Comparison of ENCODE assay signal across 1 cellular context in the genomic region with DNA sequence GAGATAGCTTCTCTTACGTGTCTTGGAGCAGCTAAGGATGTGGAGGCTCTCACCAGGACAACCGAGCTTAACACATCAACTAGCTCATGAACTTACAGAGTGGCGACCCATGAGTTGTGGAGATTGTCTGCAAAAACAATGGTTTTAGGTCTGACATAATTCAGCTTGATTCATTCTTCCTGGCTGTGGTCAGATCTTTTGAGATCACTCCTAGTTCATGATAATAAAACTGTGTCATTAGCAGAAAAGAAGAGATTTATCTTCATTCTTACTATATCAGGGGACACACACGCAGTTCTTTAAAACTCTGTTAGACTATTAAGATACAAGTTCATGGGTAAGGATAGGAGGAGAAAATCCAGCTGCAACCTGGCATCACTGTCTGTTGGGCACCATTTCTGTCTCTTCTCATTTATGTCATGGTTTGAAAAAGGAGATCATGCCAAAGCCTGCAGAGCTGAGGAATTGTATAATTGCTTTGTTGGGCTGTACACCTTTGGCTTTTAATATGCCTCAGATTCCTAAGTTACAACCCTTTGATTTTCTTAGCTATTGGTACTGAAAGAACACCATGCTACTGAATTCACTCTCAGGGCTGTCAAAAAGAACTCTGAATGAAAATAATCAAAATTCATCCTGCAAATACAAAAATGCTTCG.
A peak's percentile ranks its signal among the peaks of the same experiment; 100 is the strongest.
TF ChIP-seq lines count a peak whose summit lies in the region.

No MANE protein-coding gene starts in this region.

TF ChIP-seq in SK-N-SH, 30 proteins besides CTCF, POLR2A, EP300 and RAD21 (continued from another document):
- peak; percentile 56 for TF ChIP-seq JUND (IDR thresholded peaks at IDR 0.05)
- TF ChIP-seq TCF12 (IDR thresholded peaks at IDR 0.05), result peak; percentile 75
- no peak for TF ChIP-seq FOXM1 (IDR thresholded peaks at IDR 0.05; ENCODE audit: low read depth)
- no peak for TF ChIP-seq EZH2phosphoT487 (IDR thresholded peaks at IDR 0.05; ENCODE audit: borderline replicate concordance, low read depth)
- TF ChIP-seq, protein P1, sequence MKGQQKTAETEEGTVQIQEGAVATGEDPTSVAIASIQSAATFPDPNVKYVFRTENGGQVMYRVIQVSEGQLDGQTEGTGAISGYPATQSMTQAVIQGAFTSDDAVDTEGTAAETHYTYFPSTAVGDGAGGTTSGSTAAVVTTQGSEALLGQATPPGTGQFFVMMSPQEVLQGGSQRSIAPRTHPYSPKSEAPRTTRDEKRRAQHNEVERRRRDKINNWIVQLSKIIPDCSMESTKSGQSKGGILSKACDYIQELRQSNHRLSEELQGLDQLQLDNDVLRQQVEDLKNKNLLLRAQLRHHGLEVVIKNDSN (IDR thresholded peaks at IDR 0.05; ENCODE audit: borderline replicate concordance, low read depth), result no peak
- 0 out of 2 replicates have a peak, but pooled peaks have one; percentile 39 for TF ChIP-seq TEAD4 (IDR thresholded peaks at IDR 0.05; ENCODE audit: borderline replicate concordance, insufficient read depth)
- no peak for TF ChIP-seq CHD2 (IDR thresholded peaks at IDR 0.05; ENCODE audit: low read length, partially characterized antibody)
- TF ChIP-seq FOSL2 (IDR thresholded peaks at IDR 0.05; ENCODE audit: borderline replicate concordance, low read depth), result peak; percentile 31; the same call in 1 of the 2 replicates
- TF ChIP-seq, protein P2, sequence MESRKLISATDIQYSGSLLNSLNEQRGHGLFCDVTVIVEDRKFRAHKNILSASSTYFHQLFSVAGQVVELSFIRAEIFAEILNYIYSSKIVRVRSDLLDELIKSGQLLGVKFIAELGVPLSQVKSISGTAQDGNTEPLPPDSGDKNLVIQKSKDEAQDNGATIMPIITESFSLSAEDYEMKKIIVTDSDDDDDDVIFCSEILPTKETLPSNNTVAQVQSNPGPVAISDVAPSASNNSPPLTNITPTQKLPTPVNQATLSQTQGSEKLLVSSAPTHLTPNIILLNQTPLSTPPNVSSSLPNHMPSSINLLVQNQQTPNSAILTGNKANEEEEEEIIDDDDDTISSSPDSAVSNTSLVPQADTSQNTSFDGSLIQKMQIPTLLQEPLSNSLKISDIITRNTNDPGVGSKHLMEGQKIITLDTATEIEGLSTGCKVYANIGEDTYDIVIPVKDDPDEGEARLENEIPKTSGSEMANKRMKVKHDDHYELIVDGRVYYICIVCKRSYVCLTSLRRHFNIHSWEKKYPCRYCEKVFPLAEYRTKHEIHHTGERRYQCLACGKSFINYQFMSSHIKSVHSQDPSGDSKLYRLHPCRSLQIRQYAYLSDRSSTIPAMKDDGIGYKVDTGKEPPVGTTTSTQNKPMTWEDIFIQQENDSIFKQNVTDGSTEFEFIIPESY (IDR thresholded peaks at IDR 0.05; ENCODE audit: borderline replicate concordance, low read depth), result no peak
- no peak for TF ChIP-seq GATA2 (CRISPR knock-in tag; IDR thresholded peaks at IDR 0.05)
- peak; percentile 66; the same call in 1 of the 2 replicates for TF ChIP-seq RXRA (IDR thresholded peaks at IDR 0.05; ENCODE audit: borderline replicate concordance, low read depth)
- no peak for TF ChIP-seq POLR2AphosphoS5 (IDR thresholded peaks at IDR 0.05; ENCODE audit: low read depth, low read length)
- TF ChIP-seq, protein P3, sequence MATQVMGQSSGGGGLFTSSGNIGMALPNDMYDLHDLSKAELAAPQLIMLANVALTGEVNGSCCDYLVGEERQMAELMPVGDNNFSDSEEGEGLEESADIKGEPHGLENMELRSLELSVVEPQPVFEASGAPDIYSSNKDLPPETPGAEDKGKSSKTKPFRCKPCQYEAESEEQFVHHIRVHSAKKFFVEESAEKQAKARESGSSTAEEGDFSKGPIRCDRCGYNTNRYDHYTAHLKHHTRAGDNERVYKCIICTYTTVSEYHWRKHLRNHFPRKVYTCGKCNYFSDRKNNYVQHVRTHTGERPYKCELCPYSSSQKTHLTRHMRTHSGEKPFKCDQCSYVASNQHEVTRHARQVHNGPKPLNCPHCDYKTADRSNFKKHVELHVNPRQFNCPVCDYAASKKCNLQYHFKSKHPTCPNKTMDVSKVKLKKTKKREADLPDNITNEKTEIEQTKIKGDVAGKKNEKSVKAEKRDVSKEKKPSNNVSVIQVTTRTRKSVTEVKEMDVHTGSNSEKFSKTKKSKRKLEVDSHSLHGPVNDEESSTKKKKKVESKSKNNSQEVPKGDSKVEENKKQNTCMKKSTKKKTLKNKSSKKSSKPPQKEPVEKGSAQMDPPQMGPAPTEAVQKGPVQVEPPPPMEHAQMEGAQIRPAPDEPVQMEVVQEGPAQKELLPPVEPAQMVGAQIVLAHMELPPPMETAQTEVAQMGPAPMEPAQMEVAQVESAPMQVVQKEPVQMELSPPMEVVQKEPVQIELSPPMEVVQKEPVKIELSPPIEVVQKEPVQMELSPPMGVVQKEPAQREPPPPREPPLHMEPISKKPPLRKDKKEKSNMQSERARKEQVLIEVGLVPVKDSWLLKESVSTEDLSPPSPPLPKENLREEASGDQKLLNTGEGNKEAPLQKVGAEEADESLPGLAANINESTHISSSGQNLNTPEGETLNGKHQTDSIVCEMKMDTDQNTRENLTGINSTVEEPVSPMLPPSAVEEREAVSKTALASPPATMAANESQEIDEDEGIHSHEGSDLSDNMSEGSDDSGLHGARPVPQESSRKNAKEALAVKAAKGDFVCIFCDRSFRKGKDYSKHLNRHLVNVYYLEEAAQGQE (IDR thresholded peaks at IDR 0.05; ENCODE audit: low read depth, low read length), result no peak
- no peak for TF ChIP-seq SMC3 (IDR thresholded peaks at IDR 0.05; ENCODE audit: low read depth, low read length)
- TF ChIP-seq, protein P4, sequence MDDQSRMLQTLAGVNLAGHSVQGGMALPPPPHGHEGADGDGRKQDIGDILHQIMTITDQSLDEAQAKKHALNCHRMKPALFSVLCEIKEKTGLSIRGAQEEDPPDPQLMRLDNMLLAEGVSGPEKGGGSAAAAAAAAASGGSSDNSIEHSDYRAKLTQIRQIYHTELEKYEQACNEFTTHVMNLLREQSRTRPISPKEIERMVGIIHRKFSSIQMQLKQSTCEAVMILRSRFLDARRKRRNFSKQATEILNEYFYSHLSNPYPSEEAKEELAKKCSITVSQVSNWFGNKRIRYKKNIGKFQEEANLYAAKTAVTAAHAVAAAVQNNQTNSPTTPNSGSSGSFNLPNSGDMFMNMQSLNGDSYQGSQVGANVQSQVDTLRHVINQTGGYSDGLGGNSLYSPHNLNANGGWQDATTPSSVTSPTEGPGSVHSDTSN (IDR thresholded peaks at IDR 0.05), result peak; percentile 89
- TF ChIP-seq FOXJ3 (CRISPR knock-in tag; IDR thresholded peaks at IDR 0.05), result no peak
- TF ChIP-seq, protein P5, sequence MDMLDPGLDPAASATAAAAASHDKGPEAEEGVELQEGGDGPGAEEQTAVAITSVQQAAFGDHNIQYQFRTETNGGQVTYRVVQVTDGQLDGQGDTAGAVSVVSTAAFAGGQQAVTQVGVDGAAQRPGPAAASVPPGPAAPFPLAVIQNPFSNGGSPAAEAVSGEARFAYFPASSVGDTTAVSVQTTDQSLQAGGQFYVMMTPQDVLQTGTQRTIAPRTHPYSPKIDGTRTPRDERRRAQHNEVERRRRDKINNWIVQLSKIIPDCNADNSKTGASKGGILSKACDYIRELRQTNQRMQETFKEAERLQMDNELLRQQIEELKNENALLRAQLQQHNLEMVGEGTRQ (IDR thresholded peaks at IDR 0.05; ENCODE audit: borderline replicate concordance, low read depth, low read length), result no peak
- TF ChIP-seq MEF2A (IDR thresholded peaks at IDR 0.05; ENCODE audit: borderline replicate concordance, low read depth), result no peak
- no peak for TF ChIP-seq GABPA (IDR thresholded peaks at IDR 0.05; ENCODE audit: low read depth)
- TF ChIP-seq, protein P6, sequence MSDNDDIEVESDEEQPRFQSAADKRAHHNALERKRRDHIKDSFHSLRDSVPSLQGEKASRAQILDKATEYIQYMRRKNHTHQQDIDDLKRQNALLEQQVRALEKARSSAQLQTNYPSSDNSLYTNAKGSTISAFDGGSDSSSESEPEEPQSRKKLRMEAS (IDR thresholded peaks at IDR 0.05; ENCODE audit: low read depth), result no peak
- no peak for TF ChIP-seq NRF1 (IDR thresholded peaks at IDR 0.05; ENCODE audit: low read depth, low read length)
TF ChIP-seq in SK-N-SH: peak in this region for 7.
